Comparison of ENCODE assay signal across 8 cellular contexts in the genomic region with DNA sequence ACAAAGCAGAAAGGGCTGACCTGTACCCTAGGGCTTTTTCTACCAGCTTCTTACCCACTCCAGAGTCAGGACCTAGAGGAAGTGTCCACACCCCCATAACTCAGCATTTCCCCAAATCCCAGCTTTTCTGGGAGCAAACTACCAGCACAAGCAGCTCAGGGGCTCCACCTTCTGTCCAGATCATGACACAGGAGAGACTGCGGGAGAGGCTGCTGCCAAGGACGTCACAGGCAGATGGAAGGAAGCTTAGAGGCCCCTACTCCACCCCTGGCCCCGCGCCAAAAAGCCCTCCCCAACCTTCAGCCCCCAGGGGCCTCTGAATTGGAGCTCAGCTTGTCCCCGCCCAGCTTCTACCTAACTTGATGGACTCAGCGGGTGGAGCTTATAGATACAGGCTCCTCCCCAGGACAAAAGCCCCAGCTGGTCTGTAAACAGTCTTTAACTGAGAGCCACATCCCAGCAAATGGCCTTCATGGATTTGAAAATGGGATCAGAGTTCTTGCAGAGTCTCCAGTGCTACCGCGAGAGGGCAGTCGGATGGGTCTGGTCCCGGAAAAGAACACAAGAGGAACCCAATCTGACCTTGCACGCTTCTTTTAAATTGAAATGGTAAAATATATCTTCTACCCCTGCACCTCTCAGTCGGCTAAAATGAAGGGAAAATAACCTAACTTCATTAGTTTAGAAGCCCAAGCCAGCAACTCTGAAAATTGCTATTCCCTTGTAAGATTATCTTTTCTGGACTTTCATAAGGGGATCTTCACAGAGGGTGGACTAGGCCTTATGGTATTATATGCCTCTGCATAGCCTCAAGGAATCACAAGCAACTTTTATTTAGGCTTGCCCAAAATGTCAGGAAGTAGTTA. TPM values are rescaled to one million over a fixed set of nuclear protein-coding genes. Genes with fewer than 3 reads are reported as not detected.
DNase-seq lines count a peak whose midpoint lies in the region; ATAC-seq lines count a peak whose summit lies in the region.

No MANE protein-coding gene starts in this region.

- peak overlapping the region; percentile 82 to 99 (median 97) for H3K27ac Mint-ChIP-seq in CD4-positive, alpha-beta memory T cell
- H3K27ac Mint-ChIP-seq in activated CD8-positive, alpha-beta T cell treated with anti-CD3 and anti-CD28 coated beads, Interleukin-2, amount 10 ng/mL, durations not matched to agents 7 days and 5 days = peak overlapping the region; percentile 93

- no peaks in the 10 kb centered on the region for H3K27me3 ChIP-seq in CD4-positive, alpha-beta memory T cell (ENCODE audit: insufficient read depth, low read length)

- H3K36me3 ChIP-seq in CD4-positive, alpha-beta memory T cell (ENCODE audit: insufficient read depth, low read length) = peaks cover 35% of the 10 kb centered on the region

- H3K9me3 Mint-ChIP-seq in CD4-positive, alpha-beta memory T cell = no peaks in the 10 kb centered on the region
- H3K9me3 Mint-ChIP-seq in activated CD8-positive, alpha-beta T cell treated with anti-CD3 and anti-CD28 coated beads, Interleukin-2, amount 10 ng/mL, durations not matched to agents 7 days and 5 days (ENCODE audit: insufficient read depth) = no peaks in the 10 kb centered on the region

- H3K4me1 Mint-ChIP-seq in CD4-positive, alpha-beta memory T cell = peaks cover 31 to 59% (median 46%) of the 10 kb centered on the region in 4 donors
- H3K4me1 Mint-ChIP-seq in activated CD8-positive, alpha-beta T cell treated with anti-CD3 and anti-CD28 coated beads, Interleukin-2, amount 10 ng/mL, durations not matched to agents 7 days and 5 days (ENCODE audit: low read depth) = peaks cover 63% of the 10 kb centered on the region

- peak; percentile 47 for ATAC-seq in GM19397 (IDR thresholded peaks at IDR 0.05; ENCODE audit: unreplicated experiment)
- ATAC-seq in HG03571 (IDR thresholded peaks at IDR 0.05; ENCODE audit: unreplicated experiment) = peak; percentile 56
- peak; percentile 60 for ATAC-seq in activated CD8-positive, alpha-beta T cell treated with anti-CD3 and anti-CD28 coated beads, Interleukin-2, amount 10 ng/mL, durations not matched to agents 7 days and 5 days

- POLR2A ChIA-PET in CD4-positive, alpha-beta memory T cell (lab: Charles Lee; ENCODE audit: partially characterized antibody) = interaction anchor here (0.6 to 10.0 kb wide), 30 partner anchors 9 to 706 kb away, joined by 3 to 210 read pairs (median 4); partner anchors contain the start of genes ATP5F1B, DGKA, GLS2 and NAB2
- POLR2A ChIA-PET in activated CD8-positive, alpha-beta T cell treated with anti-CD3 and anti-CD28 coated beads, Interleukin-2, amount 10 ng/mL, durations not matched to agents 7 days and 5 days (lab: Charles Lee) = interaction anchor here (0.6 to 3.7 kb wide), 15 partner anchors 7 to 590 kb away, joined by 3 to 49 read pairs (median 5); partner anchors contain the start of genes ATP5F1B, BAZ2A, NACA and PTGES3

- peak; percentile 93 to 99 (median 96) for DNase-seq in CD4-positive, alpha-beta memory T cell
- DNase-seq in NCI-H774 (lab: John Stamatoyannopoulos, UW) (peak; percentile 100), lung microvascular endothelial cell (ENCODE audit: low read depth in 2 of 2) (peak; percentile 100)
- DNase-seq in activated CD8-positive, alpha-beta T cell treated with anti-CD3 and anti-CD28 coated beads, Interleukin-2, amount 10 ng/mL, durations not matched to agents 7 days and 5 days = peak; percentile 95
- peak; percentile 97 for DNase-seq in effector CD4-positive, alpha-beta T cell
- peak; percentile 91 for DNase-seq in stimulated activated CD8-positive, alpha-beta memory T cell treated with anti-CD3 and anti-CD28 coated beads, Interleukin-12 subunit alpha, Interleukin-12 subunit beta, amount 100 ng/mL, for 1 hour (ENCODE audit: low read depth)

- peak overlapping the region; percentile 86 to 99 (median 96) for H3K4me3 Mint-ChIP-seq in CD4-positive, alpha-beta memory T cell
- peak overlapping the region; percentile 88 for H3K4me3 Mint-ChIP-seq in activated CD8-positive, alpha-beta T cell treated with anti-CD3 and anti-CD28 coated beads, Interleukin-2, amount 10 ng/mL, durations not matched to agents 7 days and 5 days

- H3K27me3 Mint-ChIP-seq in CD4-positive, alpha-beta memory T cell = no peaks in the 10 kb centered on the region
- no peaks in the 10 kb centered on the region for H3K27me3 Mint-ChIP-seq in activated CD8-positive, alpha-beta T cell treated with anti-CD3 and anti-CD28 coated beads, Interleukin-2, amount 10 ng/mL, durations not matched to agents 7 days and 5 days (ENCODE audit: low read depth)

- H3K4me1 ChIP-seq in CD4-positive, alpha-beta memory T cell (ENCODE audit: insufficient read depth, low read length) = peaks cover 44% of the 10 kb centered on the region

- H3K4me3 ChIP-seq in CD4-positive, alpha-beta memory T cell (ENCODE audit: low read length in 2 of 2) = peak overlapping the region; percentile 58 to 64

- H3K36me3 Mint-ChIP-seq in CD4-positive, alpha-beta memory T cell = peaks cover 27 to 45% of the 10 kb centered on the region in 2 donors
- H3K36me3 Mint-ChIP-seq in activated CD8-positive, alpha-beta T cell treated with anti-CD3 and anti-CD28 coated beads, Interleukin-2, amount 10 ng/mL, durations not matched to agents 7 days and 5 days (ENCODE audit: low read depth) = peaks cover 39% of the 10 kb centered on the region

- intact Hi-C loops in CD4-positive, alpha-beta memory T cell (cut with micrococcal nuclease) = loop anchor here (1.0 to 10.0 kb wide), 10 partner anchors 9 to 812 kb away; partner anchors contain the start of genes DNAJC14, NAB2, NACA and PRIM1

- no peaks in the 10 kb centered on the region for H3K9me3 ChIP-seq in CD4-positive, alpha-beta memory T cell (ENCODE audit: control insufficient read depth in 1 of 2, low read length in 2 of 2)

- peak overlapping the region; percentile 81 for H3K27ac ChIP-seq in CD4-positive, alpha-beta memory T cell (ENCODE audit: low read depth, low read length)

- CTCF ChIA-PET in CD4-positive, alpha-beta memory T cell (lab: Charles Lee; ENCODE audit: partially characterized antibody) = interaction anchor here (0.5 to 3.7 kb wide), 40 partner anchors 9 to 899 kb away, joined by 3 to 68 read pairs (median 4); partner anchors contain the start of genes ATP5F1B, CNPY2, IL23A and PTGES3
- CTCF ChIA-PET in activated CD8-positive, alpha-beta T cell treated with anti-CD3 and anti-CD28 coated beads, Interleukin-2, amount 10 ng/mL, durations not matched to agents 7 days and 5 days (lab: Charles Lee) = interaction anchor here (0.6 to 4.0 kb wide), 55 partner anchors 9 to 534 kb away, joined by 3 to 50 read pairs (median 5); partner anchors contain the start of genes ATP5F1B, ESYT1, NACA and NEMP1

RNA-seq across cellular contexts. Expression of gene BAZ2A, which starts 6.8 kb away (rescaled TPM):
- total RNA-seq in CD4-positive, alpha-beta memory T cell = 100 to 1,000 TPM; 206 to 212 TPM
- 10 to 100 TPM in 1 of 2 donors, 1 to 10 TPM in 1; 3.8 to 36.6 TPM for polyA plus RNA-seq in CD4-positive, alpha-beta memory T cell
- total RNA-seq in activated CD8-positive, alpha-beta T cell treated with anti-CD3 and anti-CD28 coated beads, Interleukin-2, amount 10 ng/mL, durations not matched to agents 7 days and 5 days = 10 to 100 TPM; 92.2 to 96.0 TPM
- 15.9 and 22.6 TPM in 2 replicates for total RNA-seq in lung microvascular endothelial cell

RNA-seq across cellular contexts. Expression of gene ATP5F1B, which starts 8.9 kb away (rescaled TPM):
- total RNA-seq in CD4-positive, alpha-beta memory T cell = 100 to 1,000 TPM; 243 to 256 TPM
- 1,000 to 10,000 TPM in 1 of 2 donors, 100 to 1,000 TPM in 1; 771 to 1,156 TPM for polyA plus RNA-seq in CD4-positive, alpha-beta memory T cell
- 100 to 1,000 TPM; 669 to 680 TPM for total RNA-seq in activated CD8-positive, alpha-beta T cell treated with anti-CD3 and anti-CD28 coated beads, Interleukin-2, amount 10 ng/mL, durations not matched to agents 7 days and 5 days
- total RNA-seq in lung microvascular endothelial cell = 444 and 495 TPM in 2 replicates

RNA-seq across cellular contexts. Expression of gene PTGES3, which starts 51.2 kb away (rescaled TPM):
- total RNA-seq in CD4-positive, alpha-beta memory T cell = 100 to 1,000 TPM; 191 to 195 TPM
- 100 to 1,000 TPM; 261 to 353 TPM for polyA plus RNA-seq in CD4-positive, alpha-beta memory T cell
- 100 to 1,000 TPM; 273 to 290 TPM for total RNA-seq in activated CD8-positive, alpha-beta T cell treated with anti-CD3 and anti-CD28 coated beads, Interleukin-2, amount 10 ng/mL, durations not matched to agents 7 days and 5 days
- total RNA-seq in lung microvascular endothelial cell = 45.2 and 50.3 TPM in 2 replicates

Comparison
In these comparisons a context has a peak if more than half of its experiments do, and no peak if none do; other contexts are left out.
1. Peak in every context shown above with its lines: DNase-seq, ATAC-seq, H3K4me3 ChIP-seq and H3K27ac ChIP-seq.